12 cellular contexts compared by ENCODE assay signal in the genomic region with DNA sequence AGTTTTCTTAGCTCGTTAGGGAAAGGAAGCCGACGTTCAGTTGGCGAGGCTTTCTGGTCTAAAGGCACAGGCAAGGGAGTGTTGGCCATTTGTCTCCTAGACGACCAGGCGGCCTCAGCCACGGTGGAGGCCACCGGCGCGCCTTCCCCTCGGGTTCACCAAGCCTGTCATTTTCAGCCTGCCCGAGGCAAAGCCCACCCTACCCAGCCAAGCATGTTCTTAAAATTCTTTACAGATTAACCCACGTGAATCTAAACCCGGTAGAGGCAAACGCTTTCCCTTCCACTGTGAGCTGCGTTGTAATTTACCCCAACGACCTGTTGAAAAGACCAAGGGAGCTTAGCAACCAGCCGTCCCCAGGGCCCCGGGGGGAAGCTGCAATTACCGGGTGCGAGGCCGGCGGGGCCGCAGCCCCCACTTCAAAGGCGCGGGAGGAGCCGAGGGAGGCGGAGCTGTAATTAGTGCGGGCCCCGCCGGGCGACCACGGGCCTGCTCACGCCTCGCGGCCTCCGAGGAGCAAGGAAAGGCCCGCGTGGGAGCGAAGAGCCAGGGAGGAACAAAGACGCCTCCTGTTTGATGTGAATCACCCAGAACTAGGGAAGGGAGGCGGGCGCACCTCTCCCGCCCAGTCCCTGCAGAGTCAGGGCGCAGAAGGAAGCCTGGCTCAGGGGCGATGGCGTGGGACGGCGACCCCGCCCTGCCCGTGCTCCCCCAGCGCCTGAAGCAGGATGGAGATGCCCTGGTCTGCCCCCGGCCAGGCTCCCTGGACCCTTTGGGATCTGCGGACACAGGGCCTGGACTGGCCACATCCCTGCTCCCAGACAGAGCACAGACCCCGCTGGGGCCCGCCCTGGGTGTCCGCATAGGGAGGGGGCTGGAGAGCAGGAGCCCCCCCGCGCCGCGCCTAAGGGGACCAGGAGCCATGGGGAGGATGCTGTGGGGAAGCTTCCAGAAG. TPM values are rescaled to one million over a fixed set of nuclear protein-coding genes. Genes with fewer than 3 reads are reported as not detected.
A peak's percentile ranks its signal among the peaks of the same experiment; 100 is the strongest.
DNase-seq lines count a peak whose midpoint lies in the region; ATAC-seq, FAIRE-seq and TF ChIP-seq lines count a peak whose summit lies in the region.
"Had no signal": no experiment of that assay in that cellular context is flagged by ENCODE, and none has a peak within 500 bp of the region (broad histone marks: within the 10 kb centered on the region; RNA-seq: fewer than 3 reads in every experiment).

No MANE protein-coding gene starts in this region.

- intact Hi-C loops in CD4-positive, alpha-beta memory T cell (cut with micrococcal nuclease) = loop anchor here (1.0 kb wide), 1 partner anchor 12 kb away; a partner anchor contains a TSS
- intact Hi-C loops in K562 (cut with micrococcal nuclease) (no loop called here), uterus (cut with DNase I; ENCODE audit: low total_unique reads) (no loop called here)

- TF ChIP-seq CTCF in NB4 (IDR thresholded peaks at IDR 0.05; ENCODE audit: low read depth, low read length) (no peak), K562 (IDR thresholded peaks at IDR 0.05 in 2 of 3, conservative IDR thresholded peaks at IDR 0.05 in 1 of 3; ENCODE audit: insufficient read depth in 2 of 3, low read depth in 1 of 3, low read length in 3 of 3) (no peak), uterus (IDR thresholded peaks at IDR 0.05) (no peak)

- peaks cover 25% of the 10 kb centered on the region for H3K27me3 ChIP-seq in CD4-positive, alpha-beta memory T cell (ENCODE audit: insufficient read depth, low read length)
- H3K27me3 ChIP-seq in K562 (ENCODE audit: control insufficient read depth in 2 of 2, insufficient read depth in 2 of 2, low read length in 2 of 2) (peaks cover 44 to 58% of the 10 kb centered on the region in 2 experiments; a peak in 4 of 5 replicates), uterus (no peaks in the 10 kb centered on the region)

- no peaks in the 10 kb centered on the region for H3K36me3 ChIP-seq in CD4-positive, alpha-beta memory T cell (ENCODE audit: insufficient read depth, low read length)
- H3K36me3 ChIP-seq in K562 (ENCODE audit: control insufficient read depth, insufficient read depth, low read length) (no peaks in the 10 kb centered on the region), uterus (no peaks in the 10 kb centered on the region)
- H3K36me3 ChIP-seq: tibial artery had no signal

- in situ Hi-C loops in K562 (cut with MboI) = no loop called here

- CTCF ChIA-PET in CD4-positive, alpha-beta memory T cell (lab: Charles Lee; ENCODE audit: partially characterized antibody) = interaction anchor here (1.2 to 1.9 kb wide), 2 partner anchors 19 to 213 kb away, joined by 4 to 8 read pairs; no protein-coding TSS in a partner anchor
- CTCF ChIA-PET in K562 (lab: Yijun Ruan, JAX; ENCODE audit: low intra/inter-chr PET ratio) = no interaction called here

- peaks cover 5 to 15% (median 9%) of the 10 kb centered on the region in 4 donors for H3K4me1 Mint-ChIP-seq in CD4-positive, alpha-beta memory T cell
- peaks cover 7 to 9% of the 10 kb centered on the region in 2 donors for H3K4me1 Mint-ChIP-seq in natural killer cell treated with Interleukin-12 subunit alpha and Interleukin-12 subunit beta and Interleukin-15 and Interleukin-18, amount 100 ng/mL, for 72 hours (ENCODE audit: low read depth in 2 of 2)

- peak overlapping the region; percentile 48 to 86 (median 76) for H3K4me3 Mint-ChIP-seq in CD4-positive, alpha-beta memory T cell
- H3K4me3 Mint-ChIP-seq in natural killer cell treated with Interleukin-12 subunit alpha and Interleukin-12 subunit beta and Interleukin-15 and Interleukin-18, amount 100 ng/mL, for 72 hours = peak overlapping the region; percentile 22

- no peak overlapping the region for H2AFZ ChIP-seq in K562 (ENCODE audit: low read depth, low read length)

- TF ChIP-seq POLR2A in NB4 (IDR thresholded peaks at IDR 0.05; ENCODE audit: extremely low read depth, insufficient read length) (no peak), K562 (conservative IDR thresholded peaks at IDR 0.05) (no peak), uterus (IDR thresholded peaks at IDR 0.05) (no peak)

- no peak for TF ChIP-seq RAD21 in K562 (CRISPR knock-in tag; conservative IDR thresholded peaks at IDR 0.05 in 1 of 2, IDR thresholded peaks at IDR 0.05 in 1 of 2)

- no peaks in the 10 kb centered on the region for H3K9me1 ChIP-seq in K562 (ENCODE audit: control insufficient read depth, insufficient read depth, low read length)

- no peaks in the 10 kb centered on the region for H3K79me2 ChIP-seq in K562 (ENCODE audit: control insufficient read depth, insufficient read depth, low read length)

- no peak for TF ChIP-seq EP300 in K562 (IDR thresholded peaks at IDR 0.05; ENCODE audit: low read length)

- H3K27me3 Mint-ChIP-seq in CD4-positive, alpha-beta memory T cell = peaks cover 34 to 41% of the 10 kb centered on the region in 2 donors
- peaks cover 39 to 45% of the 10 kb centered on the region in 2 donors for H3K27me3 Mint-ChIP-seq in natural killer cell treated with Interleukin-12 subunit alpha and Interleukin-12 subunit beta and Interleukin-15 and Interleukin-18, amount 100 ng/mL, for 72 hours

- H3K4me3 ChIP-seq in CD4-positive, alpha-beta memory T cell (ENCODE audit: low read length in 2 of 2) = no peak overlapping the region
- no peak overlapping the region for H3K4me3 ChIP-seq in NB4 (ENCODE audit: low read depth, low read length)
- no peak overlapping the region for H3K4me3 ChIP-seq in K562
- no peak overlapping the region for H3K4me3 ChIP-seq in uterus
- H3K4me3 ChIP-seq: tibial artery had no signal

- H3K36me3 Mint-ChIP-seq in CD4-positive, alpha-beta memory T cell = no peaks in the 10 kb centered on the region
- H3K36me3 Mint-ChIP-seq in natural killer cell treated with Interleukin-12 subunit alpha and Interleukin-12 subunit beta and Interleukin-15 and Interleukin-18, amount 100 ng/mL, for 72 hours = no peaks in the 10 kb centered on the region

- peaks cover 0 to 4% (median 0%) of the 10 kb centered on the region in 8 donors for H3K9me3 Mint-ChIP-seq in CD4-positive, alpha-beta memory T cell
- H3K9me3 Mint-ChIP-seq in natural killer cell treated with Interleukin-12 subunit alpha and Interleukin-12 subunit beta and Interleukin-15 and Interleukin-18, amount 100 ng/mL, for 72 hours = no peaks in the 10 kb centered on the region

- POLR2A ChIA-PET in CD4-positive, alpha-beta memory T cell (lab: Charles Lee; ENCODE audit: partially characterized antibody) = interaction anchor here (0.7 to 2.0 kb wide), 4 partner anchors 65 to 176 kb away, joined by 3 to 5 read pairs (median 4); a partner anchor contains a TSS
- POLR2A ChIA-PET in K562 (lab: Yijun Ruan, JAX) = interaction anchor here (0.6 to 1.2 kb wide), 3 partner anchors 13 to 209 kb away, joined by 3 to 5 read pairs (median 3); no protein-coding TSS in a partner anchor

- H3K4me2 ChIP-seq in K562 (ENCODE audit: insufficient read depth, low read length) = no peak overlapping the region

- peaks cover 6% of the 10 kb centered on the region; the same call in 1 of the 2 replicates for H4K20me1 ChIP-seq in K562 (replicated peaks; ENCODE audit: control insufficient read depth, insufficient read depth, low read length)

- peaks cover 15% of the 10 kb centered on the region for H3K4me1 ChIP-seq in CD4-positive, alpha-beta memory T cell (ENCODE audit: insufficient read depth, low read length)
- H3K4me1 ChIP-seq in K562 (replicated peaks in 1 of 2; ENCODE audit: control insufficient read depth in 2 of 2, insufficient read depth in 2 of 2, low read length in 2 of 2) (peaks cover 0 to 10% of the 10 kb centered on the region in 2 experiments; a peak in 2 of 5 replicates), uterus (no peaks in the 10 kb centered on the region)

- H3K27ac Mint-ChIP-seq in CD4-positive, alpha-beta memory T cell = no peak overlapping the region
- H3K27ac Mint-ChIP-seq in natural killer cell treated with Interleukin-12 subunit alpha and Interleukin-12 subunit beta and Interleukin-15 and Interleukin-18, amount 100 ng/mL, for 72 hours = no peak overlapping the region

- WGBS in K562 (ENCODE audit: insufficient coverage, low coverage, missing lambda C conversion rate) = 8% methylated on average over 59 of the region's 61 CpGs

- no peak for ATAC-seq in K562
- peak; percentile 15 to 33 for ATAC-seq in natural killer cell treated with Interleukin-12 subunit alpha and Interleukin-12 subunit beta and Interleukin-15 and Interleukin-18, amount 100 ng/mL, for 72 hours

- DNase-seq in CD4-positive, alpha-beta memory T cell = peak in 3 of 5 donors; percentile 15 to 35 (median 24)
- DNase-seq in NB4 (ENCODE audit: low read depth) = peak; percentile 89
- DNase-seq in K562 (ENCODE audit: extremely low read depth in 1 of 4, low spot score in 3 of 4) = no peak
- peak; percentile 57 for DNase-seq in natural killer cell treated with Interleukin-12 subunit alpha and Interleukin-12 subunit beta and Interleukin-15 and Interleukin-18, amount 100 ng/mL, for 72 hours (ENCODE audit: low spot score)
- no peak for DNase-seq in cerebellar nuclear complex (lab: John Stamatoyannopoulos, UW)
- DNase-seq in uterus = no peak
- no peak for DNase-seq in NCI-H446 (lab: John Stamatoyannopoulos, UW)
- DNase-seq in GDM1 (lab: John Stamatoyannopoulos, UW) = no peak
- DNase-seq: activated CD4-positive, alpha-beta T cell treated with anti-CD3 and anti-CD28 coated beads for 4 hours; tibial artery had no signal

- H3K9me3 ChIP-seq in CD4-positive, alpha-beta memory T cell (ENCODE audit: control insufficient read depth in 1 of 2, low read length in 2 of 2) = no peaks in the 10 kb centered on the region
- H3K9me3 ChIP-seq in K562 (replicated peaks; ENCODE audit: control insufficient read depth, insufficient read depth, low read depth, low read length) (no peaks in the 10 kb centered on the region), uterus (no peaks in the 10 kb centered on the region)
- H3K9me3 ChIP-seq: tibial artery had no signal

- FAIRE-seq in K562 (lab: Jason Lieb, UNC) = no peak
- FAIRE-seq: frontal cortex had no signal

- no peak overlapping the region; a peak in 1 of 4 replicates for H3K9ac ChIP-seq in K562 (ENCODE audit: insufficient read depth in 1 of 2, low read depth in 2 of 2, low read length in 2 of 2)

- H3K27ac ChIP-seq in CD4-positive, alpha-beta memory T cell (ENCODE audit: low read depth, low read length) = no peak overlapping the region
- no peak overlapping the region for H3K27ac ChIP-seq in K562 (ENCODE audit: extremely low read depth, low read depth, low read length)
- H3K27ac ChIP-seq in uterus = no peak overlapping the region
- H3K27ac ChIP-seq: tibial artery had no signal

- no TSS peak for BruUV-seq in K562 (replicated peaks; lab: Mats Ljungman, UMichigan)

RNA-seq across cellular contexts. Expression of a gene that starts 12.1 kb away (rescaled TPM):
- not detected for total RNA-seq in CD4-positive, alpha-beta memory T cell
- under 1 TPM in 1 of 2 donors, not detected in 1; 0.07 TPM for polyA plus RNA-seq in CD4-positive, alpha-beta memory T cell
- total RNA-seq in K562 (2011; cell fraction: chromatin; rRNA removed; ENCODE audit: low replicate concordance) = not detected in 2 replicates
- total RNA-seq in K562 (2011; cell fraction: nucleolus; rRNA removed) = not detected in 2 replicates
- total RNA-seq in K562 (2011; cell fraction: nucleoplasm; rRNA removed) = not detected in 2 replicates
- total RNA-seq in K562 (2014; rRNA removed) (not detected in 2 replicates), K562 (2014; rRNA removed; fragmentation: Illumina TruSeq; extraction: Trizol) (not detected in 2 replicates), K562 (2015; rRNA removed; fragmentation: Illumina TruSeq; extraction: Trizol) (not detected in 2 replicates), K562 (2021) (not detected in 2 replicates), uterus (under 1 TPM in 3 of 4 donors, not detected in 1; 0.18 to 0.69 (median 0.51) TPM)
- polyA plus RNA-seq in K562 (2011; rRNA removed) (not detected in 2 replicates), K562 (2014; fragmentation: Illumina TruSeq; extraction: Trizol) (not detected in 2 replicates), K562 (2014; fragmentation: Nextera tagmentation; extraction: Ambion mirVana) (not detected), K562 (2014; rRNA removed) (not detected in 2 replicates)
- not detected in 2 replicates for polyA plus RNA-seq in K562 (2011; cell fraction: cytosol; rRNA removed)
- not detected in 2 replicates for polyA plus RNA-seq in K562 (2011; cell fraction: nucleus; rRNA removed)
- polyA plus RNA-seq in K562 (2012) = 0.03 and 0.14 TPM in 2 replicates
- not detected in 2 replicates for polyA minus RNA-seq in K562 (2011; rRNA and poly(A)+ RNA removed)
- polyA minus RNA-seq in K562 (2011; cell fraction: cytosol; rRNA and poly(A)+ RNA removed) = not detected in 2 replicates
- polyA minus RNA-seq in K562 (2011; cell fraction: nucleus; rRNA and poly(A)+ RNA removed) = not detected in 2 replicates
- not detected for total RNA-seq in natural killer cell treated with Interleukin-12 subunit alpha and Interleukin-12 subunit beta and Interleukin-15 and Interleukin-18, amount 100 ng/mL, for 72 hours
- total RNA-seq: frontal cortex, M059J had no signal

RNA-seq across cellular contexts. Expression of a gene that starts 26.5 kb away (rescaled TPM):
- not detected for total RNA-seq in CD4-positive, alpha-beta memory T cell
- not detected for polyA plus RNA-seq in CD4-positive, alpha-beta memory T cell
- total RNA-seq in K562 (2011; cell fraction: chromatin; rRNA removed; ENCODE audit: low replicate concordance) = not detected in 2 replicates
- total RNA-seq in K562 (2011; cell fraction: nucleolus; rRNA removed) = not detected in 2 replicates
- not detected in 2 replicates for total RNA-seq in K562 (2011; cell fraction: nucleoplasm; rRNA removed)
- not detected in 2 replicates for total RNA-seq in K562 (2014; rRNA removed)
- not detected in 2 replicates for total RNA-seq in K562 (2014; rRNA removed; fragmentation: Illumina TruSeq; extraction: Trizol)
- total RNA-seq in K562 (2015; rRNA removed; fragmentation: Illumina TruSeq; extraction: Trizol) = not detected in 2 replicates
- not detected in 2 replicates for total RNA-seq in K562 (2021)
- polyA plus RNA-seq in K562 (2011; rRNA removed) = not detected in 2 replicates
- not detected in 2 replicates for polyA plus RNA-seq in K562 (2011; cell fraction: cytosol; rRNA removed)
- polyA plus RNA-seq in K562 (2011; cell fraction: nucleus; rRNA removed) = not detected in 2 replicates
- not detected in 2 replicates for polyA plus RNA-seq in K562 (2012)
- polyA plus RNA-seq in K562 (2014; fragmentation: Illumina TruSeq; extraction: Trizol) = not detected in 2 replicates
- not detected for polyA plus RNA-seq in K562 (2014; fragmentation: Nextera tagmentation; extraction: Ambion mirVana)
- not detected in 2 replicates for polyA plus RNA-seq in K562 (2014; rRNA removed)
- polyA minus RNA-seq in K562 (2011; rRNA and poly(A)+ RNA removed) = not detected in 2 replicates
- polyA minus RNA-seq in K562 (2011; cell fraction: cytosol; rRNA and poly(A)+ RNA removed) = not detected in 2 replicates
- polyA minus RNA-seq in K562 (2011; cell fraction: nucleus; rRNA and poly(A)+ RNA removed) = not detected in 2 replicates
- not detected for total RNA-seq in natural killer cell treated with Interleukin-12 subunit alpha and Interleukin-12 subunit beta and Interleukin-15 and Interleukin-18, amount 100 ng/mL, for 72 hours
- total RNA-seq in uterus = not detected
- total RNA-seq: frontal cortex, M059J had no signal

RNA-seq across cellular contexts. Expression of a gene that starts 41.5 kb away (rescaled TPM):
- not detected for total RNA-seq in CD4-positive, alpha-beta memory T cell
- not detected for polyA plus RNA-seq in CD4-positive, alpha-beta memory T cell
- total RNA-seq in K562 (2011; cell fraction: chromatin; rRNA removed; ENCODE audit: low replicate concordance) = not detected in 2 replicates
- total RNA-seq in K562 (2011; cell fraction: nucleolus; rRNA removed) = not detected in 2 replicates
- not detected in 2 replicates for total RNA-seq in K562 (2011; cell fraction: nucleoplasm; rRNA removed)
- total RNA-seq in K562 (2014; rRNA removed) = not detected in 2 replicates
- total RNA-seq in K562 (2014; rRNA removed; fragmentation: Illumina TruSeq; extraction: Trizol) = not detected in 2 replicates
- total RNA-seq in K562 (2015; rRNA removed; fragmentation: Illumina TruSeq; extraction: Trizol) = not detected in 2 replicates
- total RNA-seq in K562 (2021) = not detected in 2 replicates
- not detected in 2 replicates for polyA plus RNA-seq in K562 (2011; rRNA removed)
- polyA plus RNA-seq in K562 (2011; cell fraction: cytosol; rRNA removed) = not detected in 2 replicates
- not detected in 2 replicates for polyA plus RNA-seq in K562 (2011; cell fraction: nucleus; rRNA removed)
- polyA plus RNA-seq in K562 (2012) = not detected in 2 replicates
- polyA plus RNA-seq in K562 (2014; fragmentation: Illumina TruSeq; extraction: Trizol) = not detected in 2 replicates
- not detected for polyA plus RNA-seq in K562 (2014; fragmentation: Nextera tagmentation; extraction: Ambion mirVana)
- polyA plus RNA-seq in K562 (2014; rRNA removed) = not detected in 2 replicates
- not detected in 2 replicates for polyA minus RNA-seq in K562 (2011; rRNA and poly(A)+ RNA removed)
- not detected in 2 replicates for polyA minus RNA-seq in K562 (2011; cell fraction: cytosol; rRNA and poly(A)+ RNA removed)
- polyA minus RNA-seq in K562 (2011; cell fraction: nucleus; rRNA and poly(A)+ RNA removed) = not detected in 2 replicates
- not detected for total RNA-seq in natural killer cell treated with Interleukin-12 subunit alpha and Interleukin-12 subunit beta and Interleukin-15 and Interleukin-18, amount 100 ng/mL, for 72 hours
- 1 to 10 TPM in 1 of 4 donors, not detected in 3; 1.5 TPM for total RNA-seq in uterus
- total RNA-seq: frontal cortex, M059J had no signal

RNA-seq across cellular contexts. Expression of a gene that starts 56.7 kb away (rescaled TPM):
- not detected for total RNA-seq in CD4-positive, alpha-beta memory T cell
- polyA plus RNA-seq in CD4-positive, alpha-beta memory T cell = not detected
- total RNA-seq in K562 (2011; cell fraction: chromatin; rRNA removed; ENCODE audit: low replicate concordance) = not detected in 2 replicates
- total RNA-seq in K562 (2011; cell fraction: nucleolus; rRNA removed) = not detected in 2 replicates
- not detected in 2 replicates for total RNA-seq in K562 (2011; cell fraction: nucleoplasm; rRNA removed)
- not detected in 2 replicates for total RNA-seq in K562 (2014; rRNA removed)
- not detected in 2 replicates for total RNA-seq in K562 (2014; rRNA removed; fragmentation: Illumina TruSeq; extraction: Trizol)
- total RNA-seq in K562 (2015; rRNA removed; fragmentation: Illumina TruSeq; extraction: Trizol) = not detected in 2 replicates
- not detected in 2 replicates for total RNA-seq in K562 (2021)
- not detected in 2 replicates for polyA plus RNA-seq in K562 (2011; rRNA removed)
- polyA plus RNA-seq in K562 (2011; cell fraction: cytosol; rRNA removed) = not detected in 2 replicates
- not detected in 2 replicates for polyA plus RNA-seq in K562 (2011; cell fraction: nucleus; rRNA removed)
- polyA plus RNA-seq in K562 (2012) = not detected in 2 replicates
- polyA plus RNA-seq in K562 (2014; fragmentation: Illumina TruSeq; extraction: Trizol) = not detected in 2 replicates
- not detected for polyA plus RNA-seq in K562 (2014; fragmentation: Nextera tagmentation; extraction: Ambion mirVana)
- polyA plus RNA-seq in K562 (2014; rRNA removed) = not detected in 2 replicates
- not detected in 2 replicates for polyA minus RNA-seq in K562 (2011; rRNA and poly(A)+ RNA removed)
- not detected in 2 replicates for polyA minus RNA-seq in K562 (2011; cell fraction: cytosol; rRNA and poly(A)+ RNA removed)
- polyA minus RNA-seq in K562 (2011; cell fraction: nucleus; rRNA and poly(A)+ RNA removed) = not detected in 2 replicates
- not detected for total RNA-seq in natural killer cell treated with Interleukin-12 subunit alpha and Interleukin-12 subunit beta and Interleukin-15 and Interleukin-18, amount 100 ng/mL, for 72 hours
- not detected for total RNA-seq in uterus
- total RNA-seq: frontal cortex, M059J had no signal

Comparison
In these comparisons a context has a peak if more than half of its experiments do, and no peak if none do; other contexts are left out.
1. DNase-seq: peak in CD4-positive, alpha-beta memory T cell (3 of 5), NB4 (single experiment) and natural killer cell treated with Interleukin-12 subunit alpha and Interleukin-12 subunit beta and Interleukin-15 and Interleukin-18, amount 100 ng/mL, for 72 hours (single experiment); none in K562 (0 of 4), cerebellar nuclear complex (0 of 2), uterus (0 of 2), NCI-H446 (0 of 2) and GDM1 (single experiment).